In genomic region chr10:69270990-69271389, GRCh38 we compare ENCODE assay signal across 25 cellular contexts. TPM values are rescaled to one million over a fixed set of nuclear protein-coding genes. Genes with fewer than 3 reads are reported as not detected.
DNase-seq lines count a peak whose midpoint lies in the region; ATAC-seq, FAIRE-seq and TF ChIP-seq lines count a peak whose summit lies in the region.
"Had no signal": no experiment of that assay in that cellular context is flagged by ENCODE, and none has a peak within 500 bp of the region (broad histone marks: within the 10 kb centered on the region; RNA-seq: fewer than 3 reads in every experiment).

No MANE protein-coding gene starts in this region.

- H3K4me3 ChIP-seq in liver (ENCODE audit: low read depth in 1 of 3, low read length in 3 of 3) (no peak overlapping the region), HepG2 (replicated peaks in 1 of 3; ENCODE audit: insufficient read depth in 1 of 3, low read depth in 2 of 3, low read length in 3 of 3) (no peak overlapping the region), right lobe of liver (no peak overlapping the region)
- H3K4me3 ChIP-seq: BLaER1, GM12878, HAP-1 had no signal

- DNase-seq in HepG2 (ENCODE audit: low spot score), result no peak
- DNase-seq in dermis microvascular lymphatic vessel endothelial cell (ENCODE audit: low read depth in 2 of 2), result peak; percentile 32 to 50
- DNase-seq in right lobe of liver, result no peak
- no peak for DNase-seq in left ventricle myocardium superior
- no peak for DNase-seq in T-helper 1 cell
- DNase-seq in activated CD4-positive, alpha-beta memory T cell treated with anti-CD3 and anti-CD28 coated beads for 36 hours, result no peak
- DNase-seq: CD4-positive, alpha-beta T cell; CD8-positive, alpha-beta memory T cell; DMS 273 treated with DMSO at 0.1 percent for 48 hours; DMS79; EL; GDM1; GOT3; HFFc6 had no signal

- POLR2A ChIA-PET in HepG2 (lab: Yijun Ruan, JAX), result no interaction called here
- POLR2A ChIA-PET in activated CD4-positive, alpha-beta memory T cell treated with anti-CD3 and anti-CD28 coated beads for 36 hours (lab: Charles Lee), result no interaction called here

- WGBS in liver, result 80% methylated on average over 3 of the region's 3 CpGs
- WGBS in HepG2 (ENCODE audit: low lambda C conversion rate), result 58% methylated on average over 3 of the region's 3 CpGs
- 56% methylated on average over 3 of the region's 3 CpGs for WGBS in right lobe of liver (ENCODE audit: insufficient coverage, low coverage, low lambda C conversion rate, missing lambda C conversion rate)

- no peak for ATAC-seq in HepG2
- ATAC-seq in right lobe of liver, result peak in 3 of 4 donors; percentile 36 to 66 (median 49)
- ATAC-seq in left ventricle myocardium superior, result no peak
- no peak for ATAC-seq in GM18520 (IDR thresholded peaks at IDR 0.05; ENCODE audit: unreplicated experiment)
- ATAC-seq: GM12878 had no signal

- H3K9ac ChIP-seq in liver (ENCODE audit: low read depth in 1 of 2, low read length in 2 of 2) (no peak overlapping the region), HepG2 (ENCODE audit: insufficient read depth, low read depth, low read length) (no peak overlapping the region)
- H3K9ac ChIP-seq: BLaER1 had no signal

- H3K27me3 ChIP-seq in liver (ENCODE audit: control insufficient read depth in 4 of 4, insufficient read depth in 4 of 4, low read length in 3 of 4) (no peaks in the 10 kb centered on the region), HepG2 (ENCODE audit: control insufficient read depth in 1 of 2, insufficient read depth in 2 of 2, low read length in 2 of 2) (no peaks in the 10 kb centered on the region; a peak in 1 of 5 replicates), right lobe of liver (no peaks in the 10 kb centered on the region)
- H3K27me3 ChIP-seq: BLaER1 had no signal

- H3K4me1 Mint-ChIP-seq in activated CD4-positive, alpha-beta memory T cell treated with anti-CD3 and anti-CD28 coated beads for 36 hours (ENCODE audit: low read depth), result peaks cover 3% of the 10 kb centered on the region

- FAIRE-seq in HepG2 (lab: Jason Lieb, UNC), result no peak
- FAIRE-seq: A204.1, D721Med, GM12878, H54 had no signal

- TF ChIP-seq RAD21 in liver (IDR thresholded peaks at IDR 0.05) (no peak), HepG2 (CRISPR knock-in tag; IDR thresholded peaks at IDR 0.05) (no peak)

- H3K27me3 Mint-ChIP-seq in activated CD4-positive, alpha-beta memory T cell treated with anti-CD3 and anti-CD28 coated beads for 36 hours, result no peaks in the 10 kb centered on the region
- H3K27me3 Mint-ChIP-seq: CD4-positive, alpha-beta T cell had no signal

- CTCF ChIA-PET in HepG2 (lab: Yijun Ruan, JAX; ENCODE audit: low intra/inter-chr PET ratio, low total read pairs), result no interaction called here
- CTCF ChIA-PET in activated CD4-positive, alpha-beta memory T cell treated with anti-CD3 and anti-CD28 coated beads for 36 hours (lab: Charles Lee), result no interaction called here

- H3K79me2 ChIP-seq in HepG2 (ENCODE audit: insufficient read depth, low read length), result no peaks in the 10 kb centered on the region

- intact Hi-C loops in HepG2 (cut with micrococcal nuclease; ENCODE audit: unreplicated experiment) (no loop called here), right lobe of liver (cut with DNase I) (no loop called here), left ventricle myocardium superior (cut with micrococcal nuclease) (no loop called here)
- intact Hi-C loops in activated CD4-positive, alpha-beta memory T cell treated with anti-CD3 and anti-CD28 coated beads for 36 hours (cut with micrococcal nuclease), result no loop called here

- H3K4me1 ChIP-seq in liver (ENCODE audit: control insufficient read depth in 4 of 4, insufficient read depth in 4 of 4, low read length in 3 of 4), result no peaks in the 10 kb centered on the region
- peaks cover 7% of the 10 kb centered on the region; the same call in 1 of the 2 replicates for H3K4me1 ChIP-seq in HepG2 (ENCODE audit: insufficient read depth, low read length)
- no peaks in the 10 kb centered on the region for H3K4me1 ChIP-seq in right lobe of liver
- H3K4me1 ChIP-seq: BLaER1, HAP-1 had no signal

- BruUV-seq in HepG2 (replicated peaks; lab: Mats Ljungman, UMichigan), result no TSS peak

- TF ChIP-seq EP300 in HepG2 (IDR thresholded peaks at IDR 0.05; ENCODE audit: low read depth in 2 of 2, low read length in 2 of 2) (no peak), HepG2 (CRISPR knock-in tag; IDR thresholded peaks at IDR 0.05; ENCODE audit: borderline replicate concordance) (no peak)

- no peak overlapping the region for H3K27ac ChIP-seq in liver (ENCODE audit: low read depth in 1 of 2, low read length in 2 of 2)
- no peak overlapping the region for H3K27ac ChIP-seq in HepG2 (ENCODE audit: extremely low read length, insufficient read depth, low read length)
- H3K27ac ChIP-seq in right lobe of liver, result no peak overlapping the region
- H3K27ac ChIP-seq: 22Rv1, BLaER1 had no signal

- H4K20me1 ChIP-seq in HepG2 (ENCODE audit: insufficient read depth, low read length), result no peaks in the 10 kb centered on the region
- H4K20me1 ChIP-seq: BLaER1 had no signal

- H3K4me3 Mint-ChIP-seq in activated CD4-positive, alpha-beta memory T cell treated with anti-CD3 and anti-CD28 coated beads for 36 hours, result no peak overlapping the region
- H3K4me3 Mint-ChIP-seq: B cell; CD14-positive monocyte; CD4-positive, alpha-beta T cell; CD8-positive, alpha-beta memory T cell; HFFc6 had no signal

- H3K36me3 ChIP-seq in liver (ENCODE audit: control insufficient read depth in 4 of 4, insufficient read depth in 3 of 4, low read depth in 1 of 4, low read length in 3 of 4) (no peaks in the 10 kb centered on the region), HepG2 (replicated peaks in 1 of 2; ENCODE audit: control insufficient read depth in 1 of 2, insufficient read depth in 2 of 2, low read length in 2 of 2) (no peaks in the 10 kb centered on the region), right lobe of liver (no peaks in the 10 kb centered on the region)
- H3K36me3 ChIP-seq: BLaER1, HAP-1 had no signal

- H3K9me3 ChIP-seq in liver (ENCODE audit: control insufficient read depth in 4 of 4, low read length in 3 of 4), result no peaks in the 10 kb centered on the region
- no peaks in the 10 kb centered on the region for H3K9me3 ChIP-seq in HepG2 (ENCODE audit: low read length)
- H3K9me3 ChIP-seq in right lobe of liver, result no peaks in the 10 kb centered on the region
- H3K9me3 ChIP-seq: BLaER1, HAP-1 had no signal

- no peaks in the 10 kb centered on the region for H3K36me3 Mint-ChIP-seq in activated CD4-positive, alpha-beta memory T cell treated with anti-CD3 and anti-CD28 coated beads for 36 hours
- H3K36me3 Mint-ChIP-seq: CD14-positive monocyte; CD8-positive, alpha-beta memory T cell had no signal

- TF ChIP-seq CTCF in liver (IDR thresholded peaks at IDR 0.05; ENCODE audit: low read depth, low read length, missing input control) (no peak), HepG2 (CRISPR knock-in tag; IDR thresholded peaks at IDR 0.05) (no peak), right lobe of liver (IDR thresholded peaks at IDR 0.05) (no peak)

- H3K27ac Mint-ChIP-seq in activated CD4-positive, alpha-beta memory T cell treated with anti-CD3 and anti-CD28 coated beads for 36 hours, result no peak overlapping the region
- H3K27ac Mint-ChIP-seq: B cell; CD14-positive monocyte; CD4-positive, alpha-beta T cell; HFFc6 had no signal

- H2AFZ ChIP-seq in HepG2 (ENCODE audit: low read length), result no peak overlapping the region

- no peaks in the 10 kb centered on the region for H3K9me3 Mint-ChIP-seq in activated CD4-positive, alpha-beta memory T cell treated with anti-CD3 and anti-CD28 coated beads for 36 hours
- H3K9me3 Mint-ChIP-seq: CD4-positive, alpha-beta T cell; CD8-positive, alpha-beta memory T cell had no signal

- no peak for TF ChIP-seq POLR2A in HepG2 (IDR thresholded peaks at IDR 0.05; ENCODE audit: insufficient read depth in 1 of 2, low read depth in 2 of 2, low read length in 2 of 2)
- TF ChIP-seq POLR2A in right lobe of liver (IDR thresholded peaks at IDR 0.05), result no peak

- in situ Hi-C loops in HepG2 (cut with HindIII; ENCODE audit: extremely low pct_ligation_motif_present, low pct_unique_long_range_greater_than_20kb), result no loop called here

- H3K4me2 ChIP-seq in HepG2 (ENCODE audit: low read depth, low read length), result no peak overlapping the region
- H3K4me2 ChIP-seq: BLaER1 had no signal

RNA-seq across cellular contexts. Expression of gene HK1, which starts 7.3 kb away (rescaled TPM):
- 100 to 1,000 TPM in 1 of 2 donors, 1 to 10 TPM in 1; 9.4 to 166 TPM for total RNA-seq in liver
- polyA plus RNA-seq in liver, result 1 to 10 TPM; 1.8 to 5.3 TPM
- 0.21 and 0.29 TPM in 2 replicates for total RNA-seq in HepG2 (2016; rRNA removed; fragmentation: Illumina TruSeq; extraction: Trizol)
- total RNA-seq in HepG2 (2016; cell fraction: cytosol; rRNA removed; fragmentation: Illumina TruSeq; extraction: Trizol; ENCODE audit: low read depth), result not detected in 2 replicates
- 0.13 and 0.32 TPM in 2 replicates for total RNA-seq in HepG2 (2016; cell fraction: insoluble cytoplasmic fraction; rRNA removed; fragmentation: Illumina TruSeq; extraction: Trizol)
- 0.09 and 0.14 TPM in 2 replicates for total RNA-seq in HepG2 (2016; cell fraction: membrane; rRNA removed; fragmentation: Illumina TruSeq; extraction: Trizol)
- total RNA-seq in HepG2 (2016; cell fraction: nucleus; rRNA removed; fragmentation: Illumina TruSeq; extraction: Trizol), result 0.19 and 0.25 TPM in 2 replicates
- polyA plus RNA-seq in HepG2 (2011; rRNA removed), result 1.3 and 1.5 TPM in 2 replicates
- polyA plus RNA-seq in HepG2 (2011; cell fraction: cytosol; rRNA removed), result 1.3 and 1.5 TPM in 2 replicates
- 1.1 TPM in 2 replicates for polyA plus RNA-seq in HepG2 (2011; cell fraction: nucleus; rRNA removed)
- polyA plus RNA-seq in HepG2 (2012), result 1.6 and 4.1 TPM in 2 replicates
- 0.05 and 0.09 TPM in 2 replicates for polyA plus RNA-seq in HepG2 (2016; cell fraction: cytosol; fragmentation: Illumina TruSeq; extraction: Trizol; ENCODE audit: low read depth)
- 0.26 and 0.28 TPM in 2 replicates for polyA plus RNA-seq in HepG2 (2016; cell fraction: insoluble cytoplasmic fraction; fragmentation: Illumina TruSeq; extraction: Trizol; ENCODE audit: low read depth)
- 0.09 TPM in 1 of 2 replicates, not detected in the other for polyA plus RNA-seq in HepG2 (2016; cell fraction: membrane; fragmentation: Illumina TruSeq; extraction: Trizol; ENCODE audit: low read depth)
- 0.16 and 0.31 TPM in 2 replicates for polyA plus RNA-seq in HepG2 (2016; cell fraction: nucleus; fragmentation: Illumina TruSeq; extraction: Trizol; ENCODE audit: insufficient read depth, low read depth)
- 3.6 and 8.9 TPM in 2 replicates for polyA minus RNA-seq in HepG2 (2011; rRNA and poly(A)+ RNA removed; ENCODE audit: low replicate concordance)
- polyA minus RNA-seq in HepG2 (2011; cell fraction: cytosol; rRNA and poly(A)+ RNA removed), result 1.5 and 2.0 TPM in 2 replicates
- polyA minus RNA-seq in HepG2 (2011; cell fraction: nucleus; rRNA and poly(A)+ RNA removed), result 0.75 and 1.3 TPM in 2 replicates
- 97.1 and 113 TPM in 2 replicates for total RNA-seq in dermis microvascular lymphatic vessel endothelial cell
- 10 to 100 TPM in 2 of 6 experiments, 1 to 10 TPM in 4; 4.2 to 28.0 (median 7.2) TPM for total RNA-seq in right lobe of liver
- 210 TPM for total RNA-seq in left ventricle myocardium superior
- 100 to 1,000 TPM; 213 to 220 TPM for total RNA-seq in activated CD4-positive, alpha-beta memory T cell treated with anti-CD3 and anti-CD28 coated beads for 36 hours

RNA-seq across cellular contexts. Expression of gene HKDC1, which starts 50.9 kb away (rescaled TPM):
- total RNA-seq in liver, result 10 to 100 TPM in 1 of 2 donors, 1 to 10 TPM in 1; 5.6 to 20.0 TPM
- 1 to 10 TPM in 1 of 2 donors, under 1 TPM in 1; 0.53 to 4.8 TPM for polyA plus RNA-seq in liver
- total RNA-seq in HepG2 (2016; rRNA removed; fragmentation: Illumina TruSeq; extraction: Trizol), result 5.1 and 12.4 TPM in 2 replicates
- total RNA-seq in HepG2 (2016; cell fraction: cytosol; rRNA removed; fragmentation: Illumina TruSeq; extraction: Trizol; ENCODE audit: low read depth), result 0.97 and 1.4 TPM in 2 replicates
- total RNA-seq in HepG2 (2016; cell fraction: insoluble cytoplasmic fraction; rRNA removed; fragmentation: Illumina TruSeq; extraction: Trizol), result 4.2 and 12.6 TPM in 2 replicates
- total RNA-seq in HepG2 (2016; cell fraction: membrane; rRNA removed; fragmentation: Illumina TruSeq; extraction: Trizol), result 0.62 and 1.8 TPM in 2 replicates
- total RNA-seq in HepG2 (2016; cell fraction: nucleus; rRNA removed; fragmentation: Illumina TruSeq; extraction: Trizol), result 12.0 and 12.7 TPM in 2 replicates
- 8.1 and 10.1 TPM in 2 replicates for polyA plus RNA-seq in HepG2 (2011; rRNA removed)
- 6.7 and 7.2 TPM in 2 replicates for polyA plus RNA-seq in HepG2 (2011; cell fraction: cytosol; rRNA removed)
- polyA plus RNA-seq in HepG2 (2011; cell fraction: nucleus; rRNA removed), result 18.6 and 25.4 TPM in 2 replicates
- polyA plus RNA-seq in HepG2 (2012), result 8.5 and 11.3 TPM in 2 replicates
- polyA plus RNA-seq in HepG2 (2016; cell fraction: cytosol; fragmentation: Illumina TruSeq; extraction: Trizol; ENCODE audit: low read depth), result 0.33 and 0.90 TPM in 2 replicates
- 3.2 and 3.3 TPM in 2 replicates for polyA plus RNA-seq in HepG2 (2016; cell fraction: insoluble cytoplasmic fraction; fragmentation: Illumina TruSeq; extraction: Trizol; ENCODE audit: low read depth)
- polyA plus RNA-seq in HepG2 (2016; cell fraction: membrane; fragmentation: Illumina TruSeq; extraction: Trizol; ENCODE audit: low read depth), result 0.48 and 0.57 TPM in 2 replicates
- 11.3 and 14.6 TPM in 2 replicates for polyA plus RNA-seq in HepG2 (2016; cell fraction: nucleus; fragmentation: Illumina TruSeq; extraction: Trizol; ENCODE audit: insufficient read depth, low read depth)
- polyA minus RNA-seq in HepG2 (2011; rRNA and poly(A)+ RNA removed; ENCODE audit: low replicate concordance), result 1.0 and 9.3 TPM in 2 replicates
- 6.2 and 7.9 TPM in 2 replicates for polyA minus RNA-seq in HepG2 (2011; cell fraction: cytosol; rRNA and poly(A)+ RNA removed)
- 9.5 and 15.7 TPM in 2 replicates for polyA minus RNA-seq in HepG2 (2011; cell fraction: nucleus; rRNA and poly(A)+ RNA removed)
- total RNA-seq in dermis microvascular lymphatic vessel endothelial cell, result 0.13 TPM in 1 of 2 replicates, not detected in the other
- 10 to 100 TPM in 3 of 6 experiments, 1 to 10 TPM in 1, under 1 TPM in 2; 0.24 to 44.5 (median 20.1) TPM for total RNA-seq in right lobe of liver
- not detected for total RNA-seq in left ventricle myocardium superior
- 1 to 10 TPM in 1 of 2 experiments, under 1 TPM in 1; 0.67 to 1.1 TPM for total RNA-seq in activated CD4-positive, alpha-beta memory T cell treated with anti-CD3 and anti-CD28 coated beads for 36 hours
- total RNA-seq: B cell had no signal
- polyA plus RNA-seq: CD14-positive monocyte had no signal

Comparison
In these comparisons a context has a peak if more than half of its experiments do, and no peak if none do; other contexts are left out.
1. ATAC-seq: peak in right lobe of liver (3 of 4); none in HepG2 (single experiment), left ventricle myocardium superior (single experiment) and GM18520 (single experiment).
2. DNase-seq: peak in dermis microvascular lymphatic vessel endothelial cell (2 of 2); none in HepG2 (single experiment), right lobe of liver (0 of 3), left ventricle myocardium superior (single experiment), T-helper 1 cell (0 of 5) and activated CD4-positive, alpha-beta memory T cell treated with anti-CD3 and anti-CD28 coated beads for 36 hours (single experiment).